1 cellular context compared by ENCODE assay signal in the genomic region with DNA sequence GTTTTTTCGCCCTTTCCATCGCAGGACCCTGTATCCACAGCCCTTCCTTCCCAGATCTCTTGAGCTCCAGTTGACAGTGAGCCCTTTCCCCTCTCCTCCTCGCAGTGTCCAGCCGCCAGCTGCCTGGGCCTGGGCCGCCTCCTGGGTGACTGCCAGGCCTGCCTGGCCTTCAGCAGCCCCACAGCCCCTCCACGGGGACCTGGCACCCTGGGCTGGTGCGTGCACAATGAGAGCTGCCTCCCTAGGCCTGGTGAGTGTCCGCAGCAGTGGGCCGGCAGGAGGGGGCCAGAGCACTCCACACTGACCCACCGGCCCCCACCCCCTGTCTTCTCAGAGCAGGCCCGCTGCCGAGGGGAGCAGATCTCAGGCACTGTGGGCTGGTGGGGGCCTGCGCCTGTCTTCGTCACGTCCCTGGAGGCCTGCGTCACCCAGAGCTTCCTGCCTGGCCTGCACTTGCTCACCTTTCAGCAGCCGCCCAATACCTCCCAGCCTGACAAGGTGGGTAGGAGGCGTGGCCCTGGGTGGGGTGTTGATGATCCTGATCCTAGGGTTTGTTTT.
TF ChIP-seq lines count a peak whose summit lies in the region.

No MANE protein-coding gene starts in this region.

TF ChIP-seq in H1, 55 proteins besides CTCF, POLR2A, EP300 and RAD21:
- TF ChIP-seq, protein P1, sequence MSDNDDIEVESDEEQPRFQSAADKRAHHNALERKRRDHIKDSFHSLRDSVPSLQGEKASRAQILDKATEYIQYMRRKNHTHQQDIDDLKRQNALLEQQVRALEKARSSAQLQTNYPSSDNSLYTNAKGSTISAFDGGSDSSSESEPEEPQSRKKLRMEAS (IDR thresholded peaks at IDR 0.05) = no peak
- TF ChIP-seq BCL11A (IDR thresholded peaks at IDR 0.05; ENCODE audit: low read depth in 2 of 2, low read length in 2 of 2) (no peak), SAP30 (IDR thresholded peaks at IDR 0.05; ENCODE audit: insufficient read depth, insufficient replicate concordance, low read length) (no peak), TBP (IDR thresholded peaks at IDR 0.05; ENCODE audit: low read depth, low read length) (no peak), GABPA (IDR thresholded peaks at IDR 0.05; ENCODE audit: borderline replicate concordance, insufficient read depth, low read length) (no peak), CHD2 (IDR thresholded peaks at IDR 0.05; ENCODE audit: low read length) (no peak), ASH2L (IDR thresholded peaks at IDR 0.05; ENCODE audit: low read length) (no peak), ZNF274 (IDR thresholded peaks at IDR 0.05; ENCODE audit: borderline replicate concordance, extremely low read depth, low read length) (no peak), SIRT6 (IDR thresholded peaks at IDR 0.05; ENCODE audit: low read length) (no peak)
